ENCODE assay signal across 8 cellular contexts in genomic region chr1:110209715-110210603, GRCh38. TPM values are rescaled to one million over a fixed set of nuclear protein-coding genes. Genes with fewer than 3 reads are reported as not detected.
A peak's percentile ranks its signal among the peaks of the same experiment; 100 is the strongest.
DNase-seq lines count a peak whose midpoint lies in the region; ATAC-seq and TF ChIP-seq lines count a peak whose summit lies in the region.

TSS of gene KCNC4 (plus strand) at chr1:110210314. CDS start at chr1:110211500, 1,186 bp downstream.

- no peaks in the 10 kb centered on the region for H3K9me3 Mint-ChIP-seq in activated B cell treated with CpG ODN at 0.5 μM for 24 hours

- ATAC-seq in GM18511 (IDR thresholded peaks at IDR 0.05; ENCODE audit: unreplicated experiment) (peak; percentile 84), HG03045 (IDR thresholded peaks at IDR 0.05; ENCODE audit: unreplicated experiment) (peak; percentile 82), activated B cell treated with CpG ODN at 0.5 μM for 24 hours (ENCODE audit: low read depth) (peak; percentile 89)

- WGBS in spleen, 5 donors: 2 to 12% (median 3%) methylated on average over 18 to 103 of the region's 103 CpGs

- peak within 1 kb of the TSS; percentile 90 for H3K27ac Mint-ChIP-seq in activated B cell treated with CpG ODN at 0.5 μM for 24 hours

- peak; percentile 86 for DNase-seq in NCI-H2196 (lab: John Stamatoyannopoulos, UW; ENCODE audit: unreplicated experiment)
- DNase-seq in activated B cell treated with CpG ODN at 0.5 μM for 24 hours: peak; percentile 85
- DNase-seq in cardiac fibroblast (ENCODE audit: low read depth in 2 of 2): peak; percentile 65 to 83
- peak; percentile 35 for DNase-seq in inferior parietal cortex (ENCODE audit: extremely low spot score)
- peak; percentile 98 for DNase-seq in spleen

- intact Hi-C loops in activated B cell treated with CpG ODN at 0.5 μM for 24 hours (cut with micrococcal nuclease) (loop anchor here (1.0 to 5.0 kb wide), 6 partner anchors 33 to 663 kb away; partner anchors contain the start of gene GNAI3), spleen (cut with DNase I; ENCODE audit: low total_unique reads) (loop anchor here (10.0 kb wide), 1 partner anchor 285 kb away; no protein-coding TSS in a partner anchor)

- peaks cover 2% of the 10 kb centered on the region for H3K27me3 Mint-ChIP-seq in activated B cell treated with CpG ODN at 0.5 μM for 24 hours

- peak within 1 kb of the TSS; percentile 51 to 53 for H3K4me3 ChIP-seq in cardiac fibroblast (replicated peaks in 1 of 2; ENCODE audit: low read depth in 2 of 2, low read length in 2 of 2)
- H3K4me3 ChIP-seq in spleen: peak within 1 kb of the TSS; percentile 70 to 92 (median 82)

- peaks cover 0 to 22% (median 5%) of the 10 kb centered on the region in 7 donors for H3K27me3 ChIP-seq in spleen (replicated peaks in 1 of 7)

- peak in 1 of 3 donors; percentile 9 for TF ChIP-seq POLR2A in spleen (IDR thresholded peaks at IDR 0.05)

- peaks cover 32% of the 10 kb centered on the region for H3K4me1 Mint-ChIP-seq in activated B cell treated with CpG ODN at 0.5 μM for 24 hours

- CTCF ChIA-PET in activated B cell treated with CpG ODN at 0.5 μM for 24 hours (lab: Charles Lee): interaction anchor here (0.9 to 13.5 kb wide), 11 partner anchors 13 to 286 kb away, joined by 3 to 459 read pairs (median 26); partner anchors contain the start of gene RBM15

- POLR2A ChIA-PET in activated B cell treated with CpG ODN at 0.5 μM for 24 hours (lab: Charles Lee): interaction anchor here (0.8 to 7.0 kb wide), 8 partner anchors 34 to 250 kb away, joined by 3 to 78 read pairs (median 16); partner anchors contain the start of genes LAMTOR5 and RBM15

- no peaks in the 10 kb centered on the region for H3K36me3 ChIP-seq in spleen

- H3K4me3 Mint-ChIP-seq in activated B cell treated with CpG ODN at 0.5 μM for 24 hours: peak within 1 kb of the TSS; percentile 92

- no peaks in the 10 kb centered on the region for H3K36me3 Mint-ChIP-seq in activated B cell treated with CpG ODN at 0.5 μM for 24 hours (ENCODE audit: low read depth)

- H3K4me1 ChIP-seq in spleen: peaks cover 23 to 70% (median 52%) of the 10 kb centered on the region in 6 donors

- H3K27ac ChIP-seq in 22Rv1 (peak within 1 kb of the TSS; percentile 64), spleen (peak within 1 kb of the TSS; percentile 73 to 97 (median 92))

- no peak for TF ChIP-seq CTCF in 22Rv1 (IDR thresholded peaks at IDR 0.05)
- TF ChIP-seq CTCF in activated B cell treated with CpG ODN at 0.5 μM for 24 hours (IDR thresholded peaks at IDR 0.05): no peak
- TF ChIP-seq CTCF in cardiac fibroblast (IDR thresholded peaks at IDR 0.05; ENCODE audit: low read depth, low read length): no peak
- TF ChIP-seq CTCF in spleen (IDR thresholded peaks at IDR 0.05 in 8 of 11, conservative IDR thresholded peaks at IDR 0.05 in 3 of 11): peak in 5 of 11 experiments; percentile 8 to 47 (median 16)

- no peaks in the 10 kb centered on the region for H3K9me3 ChIP-seq in spleen

RNA-seq across cellular contexts. Expression of gene KCNC4, which starts in this region (rescaled TPM):
- total RNA-seq in activated B cell treated with CpG ODN at 0.5 μM for 24 hours (8.5 and 9.8 TPM in 2 replicates), spleen (10 to 100 TPM in 5 of 7 donors, 1 to 10 TPM in 2; 9.8 to 22.1 (median 14.8) TPM)
- polyA plus RNA-seq in spleen: 1 to 10 TPM; 1.4 to 3.7 (median 2.1) TPM

Comparison
In these comparisons a context has a peak if more than half of its experiments do, and no peak if none do; other contexts are left out.
1. Peak in every context shown above with its lines: DNase-seq, ATAC-seq, H3K4me3 ChIP-seq and H3K27ac ChIP-seq.
2. DNase-seq: peak in every context shown above with its lines; median percentile 98 in spleen; 86 in NCI-H2196; 85 in activated B cell treated with CpG ODN at 0.5 μM for 24 hours; 74 in cardiac fibroblast; 35 in inferior parietal cortex.